Comparison of ENCODE assay signal across 9 cellular contexts in the genomic region with DNA sequence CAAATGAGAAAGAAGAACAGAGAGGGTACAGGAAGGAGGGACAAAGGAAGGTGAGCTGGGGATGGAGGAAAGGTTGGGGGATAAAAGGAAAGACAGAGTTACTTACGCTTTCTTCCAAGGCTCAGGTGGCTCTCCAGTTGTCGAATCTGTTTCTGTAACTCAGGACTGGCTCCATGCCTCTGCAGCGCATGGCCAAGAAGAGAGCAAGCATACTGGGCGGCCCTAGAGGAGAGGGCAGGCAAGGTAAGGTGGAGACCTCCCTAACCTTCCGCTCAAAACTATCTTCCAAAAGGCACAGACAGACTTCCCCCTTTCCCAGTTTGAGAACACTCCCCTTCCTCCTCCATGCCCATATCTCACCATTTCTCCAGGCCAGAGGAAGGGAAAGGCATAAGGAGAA. TPM values are rescaled to one million over a fixed set of nuclear protein-coding genes. Genes with fewer than 3 reads are reported as not detected.
A peak's percentile ranks its signal among the peaks of the same experiment; 100 is the strongest.
DNase-seq lines count a peak whose midpoint lies in the region; ATAC-seq, FAIRE-seq and TF ChIP-seq lines count a peak whose summit lies in the region.
"Had no signal": no experiment of that assay in that cellular context is flagged by ENCODE, and none has a peak within 500 bp of the region (broad histone marks: within the 10 kb centered on the region; RNA-seq: fewer than 3 reads in every experiment).

No MANE protein-coding gene starts in this region.

- no peaks in the 10 kb centered on the region for H4K20me1 ChIP-seq in HepG2 (ENCODE audit: insufficient read depth, low read length)

- no peak for TF ChIP-seq RAD21 in HepG2 (CRISPR knock-in tag; IDR thresholded peaks at IDR 0.05)

- no peak for TF ChIP-seq CTCF in HepG2 (CRISPR knock-in tag; IDR thresholded peaks at IDR 0.05)
- no peak for TF ChIP-seq CTCF in thoracic aorta (IDR thresholded peaks at IDR 0.05)

- intact Hi-C loops in HepG2 (cut with micrococcal nuclease; ENCODE audit: unreplicated experiment): loop anchor here (5.0 kb wide), 1 partner anchor 90 kb away; no protein-coding TSS in a partner anchor

- no peak for TF ChIP-seq EP300 in HepG2 (IDR thresholded peaks at IDR 0.05; ENCODE audit: low read depth in 2 of 2, low read length in 2 of 2)
- no peak for TF ChIP-seq EP300 in HepG2 (CRISPR knock-in tag; IDR thresholded peaks at IDR 0.05; ENCODE audit: borderline replicate concordance)

- H3K4me1 Mint-ChIP-seq in activated CD4-positive, alpha-beta T cell treated with anti-CD3 and anti-CD28 coated beads, Interleukin-2, amount 10 ng/mL, durations not matched to agents 7 days and 5 days: peaks cover 36% of the 10 kb centered on the region
- H3K4me1 Mint-ChIP-seq in activated naive CD8-positive, alpha-beta T cell treated with anti-CD3 and anti-CD28 coated beads, Interleukin-2, amount 50 U/mL, for 24 hours: peaks cover 38% of the 10 kb centered on the region

- peak overlapping the region; percentile 90 for H3K4me3 Mint-ChIP-seq in activated CD4-positive, alpha-beta T cell treated with anti-CD3 and anti-CD28 coated beads, Interleukin-2, amount 10 ng/mL, durations not matched to agents 7 days and 5 days
- H3K4me3 Mint-ChIP-seq in activated naive CD8-positive, alpha-beta T cell treated with anti-CD3 and anti-CD28 coated beads, Interleukin-2, amount 50 U/mL, for 24 hours: peak overlapping the region; percentile 96

- CTCF ChIA-PET in activated CD4-positive, alpha-beta T cell treated with anti-CD3 and anti-CD28 coated beads, Interleukin-2, amount 10 ng/mL, durations not matched to agents 7 days and 5 days (lab: Charles Lee): interaction anchor here (2.5 kb wide), 1 partner anchor 72 kb away, joined by 7 read pairs; the partner anchor contains the start of gene NUDT17
- CTCF ChIA-PET in HepG2 (lab: Yijun Ruan, JAX; ENCODE audit: low intra/inter-chr PET ratio, low total read pairs): no interaction called here

- H3K4me2 ChIP-seq in HepG2 (ENCODE audit: low read depth, low read length): peak overlapping the region; percentile 99

- no peak overlapping the region for H2AFZ ChIP-seq in HepG2 (ENCODE audit: low read length)

- H3K27ac Mint-ChIP-seq in activated CD4-positive, alpha-beta T cell treated with anti-CD3 and anti-CD28 coated beads, Interleukin-2, amount 10 ng/mL, durations not matched to agents 7 days and 5 days: peak overlapping the region; percentile 98
- H3K27ac Mint-ChIP-seq in activated naive CD8-positive, alpha-beta T cell treated with anti-CD3 and anti-CD28 coated beads, Interleukin-2, amount 50 U/mL, for 24 hours: peak overlapping the region; percentile 96

- H3K36me3 Mint-ChIP-seq in activated CD4-positive, alpha-beta T cell treated with anti-CD3 and anti-CD28 coated beads, Interleukin-2, amount 10 ng/mL, durations not matched to agents 7 days and 5 days (ENCODE audit: low read depth): peaks cover 21% of the 10 kb centered on the region
- peaks cover 27% of the 10 kb centered on the region for H3K36me3 Mint-ChIP-seq in activated naive CD8-positive, alpha-beta T cell treated with anti-CD3 and anti-CD28 coated beads, Interleukin-2, amount 50 U/mL, for 24 hours (ENCODE audit: low read depth)

- no peaks in the 10 kb centered on the region for H3K9me3 Mint-ChIP-seq in activated CD4-positive, alpha-beta T cell treated with anti-CD3 and anti-CD28 coated beads, Interleukin-2, amount 10 ng/mL, durations not matched to agents 7 days and 5 days
- no peaks in the 10 kb centered on the region for H3K9me3 Mint-ChIP-seq in activated naive CD8-positive, alpha-beta T cell treated with anti-CD3 and anti-CD28 coated beads, Interleukin-2, amount 50 U/mL, for 24 hours

- H3K9ac ChIP-seq in HepG2 (ENCODE audit: insufficient read depth, low read depth, low read length): peak overlapping the region; percentile 87

- H3K4me1 ChIP-seq in HepG2 (ENCODE audit: insufficient read depth, low read length) (peaks cover 18% of the 10 kb centered on the region), thoracic aorta (ENCODE audit: control insufficient read depth in 1 of 2, low read depth in 2 of 2) (peaks cover 18 to 29% of the 10 kb centered on the region in 2 donors)

- no peak for TF ChIP-seq POLR2A in HepG2 (IDR thresholded peaks at IDR 0.05; ENCODE audit: insufficient read depth in 1 of 2, low read depth in 2 of 2, low read length in 2 of 2)

- 67% methylated on average over 5 of the region's 5 CpGs for WGBS in HepG2 (ENCODE audit: low lambda C conversion rate)

- no peak for ATAC-seq in activated naive CD8-positive, alpha-beta T cell treated with anti-CD3 and anti-CD28 coated beads, Interleukin-2, amount 50 U/mL, for 24 hours
- no peak for ATAC-seq in HepG2
- no peak for ATAC-seq in thoracic aorta (ENCODE audit: insufficient number of reproducible peaks, low FRiP score, low read depth)

- FAIRE-seq in HepG2 (lab: Jason Lieb, UNC): no peak

- H3K27ac ChIP-seq in HepG2 (ENCODE audit: extremely low read length, insufficient read depth, low read length) (peak overlapping the region; percentile 78), thoracic aorta (peak overlapping the region; percentile 82 to 83)

- no TSS peak for BruUV-seq in HepG2 (replicated peaks; lab: Mats Ljungman, UMichigan)

- H3K27me3 ChIP-seq in HepG2 (ENCODE audit: control insufficient read depth in 1 of 2, insufficient read depth in 2 of 2, low read length in 2 of 2) (no peaks in the 10 kb centered on the region; a peak in 1 of 5 replicates), thoracic aorta (replicated peaks; ENCODE audit: insufficient read depth) (no peaks in the 10 kb centered on the region)

- H3K36me3 ChIP-seq in HepG2 (replicated peaks in 1 of 2; ENCODE audit: control insufficient read depth in 1 of 2, insufficient read depth in 2 of 2, low read length in 2 of 2) (peaks cover 1 to 9% of the 10 kb centered on the region in 2 experiments; a peak in 3 of 5 replicates), thoracic aorta (peaks cover 11% of the 10 kb centered on the region)

- in situ Hi-C loops in HepG2 (cut with HindIII; ENCODE audit: extremely low pct_ligation_motif_present, low pct_unique_long_range_greater_than_20kb): no loop called here

- peaks cover 8% of the 10 kb centered on the region for H3K79me2 ChIP-seq in HepG2 (ENCODE audit: insufficient read depth, low read length)

- no peak for DNase-seq in activated CD4-positive, alpha-beta T cell treated with anti-CD3 and anti-CD28 coated beads, Interleukin-2, amount 10 ng/mL, durations not matched to agents 7 days and 5 days
- no peak for DNase-seq in activated CD4-positive, alpha-beta T cell treated with anti-CD3 and anti-CD28 coated beads, Interleukin-2, amount 50 U/mL, for 4 hours
- DNase-seq in activated naive CD8-positive, alpha-beta T cell treated with anti-CD3 and anti-CD28 coated beads, Interleukin-2, amount 50 U/mL, for 24 hours: no peak
- DNase-seq in HepG2 (ENCODE audit: low spot score): no peak
- DNase-seq in thoracic aorta (ENCODE audit: low spot score): no peak
- DNase-seq in middle frontal gyrus (ENCODE audit: extremely low spot score, low spot score): no peak
- no peak for DNase-seq in dermis blood vessel endothelial cell
- no peak for DNase-seq in kidney glomerular epithelial cell (lab: John Stamatoyannopoulos, UW)
- DNase-seq: cerebellar nuclear complex had no signal

- POLR2A ChIA-PET in activated CD4-positive, alpha-beta T cell treated with anti-CD3 and anti-CD28 coated beads, Interleukin-2, amount 10 ng/mL, durations not matched to agents 7 days and 5 days (lab: Charles Lee): no interaction called here
- POLR2A ChIA-PET in HepG2 (lab: Yijun Ruan, JAX): interaction anchor here (0.8 to 3.4 kb wide), 3 partner anchors 10 to 58 kb away, joined by 3 to 36 read pairs (median 25); partner anchors contain the start of genes PIAS3 and RBM8A

- H3K4me3 ChIP-seq in HepG2 (replicated peaks in 1 of 3; ENCODE audit: insufficient read depth in 1 of 3, low read depth in 2 of 3, low read length in 3 of 3): peak overlapping the region; percentile 79 to 99 (median 92)
- H3K4me3 ChIP-seq in thoracic aorta: peak overlapping the region; percentile 86

- H3K27me3 Mint-ChIP-seq in activated CD4-positive, alpha-beta T cell treated with anti-CD3 and anti-CD28 coated beads, Interleukin-2, amount 10 ng/mL, durations not matched to agents 7 days and 5 days: no peaks in the 10 kb centered on the region
- H3K27me3 Mint-ChIP-seq in activated naive CD8-positive, alpha-beta T cell treated with anti-CD3 and anti-CD28 coated beads, Interleukin-2, amount 50 U/mL, for 24 hours: no peaks in the 10 kb centered on the region

- H3K9me3 ChIP-seq in HepG2 (ENCODE audit: low read length) (no peaks in the 10 kb centered on the region), thoracic aorta (no peaks in the 10 kb centered on the region)

RNA-seq across cellular contexts. Expression of gene PEX11B, which starts 0.9 kb away (rescaled TPM):
- total RNA-seq in activated CD4-positive, alpha-beta T cell treated with anti-CD3 and anti-CD28 coated beads, Interleukin-2, amount 10 ng/mL, durations not matched to agents 7 days and 5 days: 10 to 100 TPM; 36.9 to 44.6 TPM
- total RNA-seq in HepG2 (2016; rRNA removed; fragmentation: Illumina TruSeq; extraction: Trizol) (21.6 and 26.2 TPM in 2 replicates), thoracic aorta (10 to 100 TPM; 21.7 to 25.3 TPM), dermis blood vessel endothelial cell (34.0 and 41.4 TPM in 2 replicates)
- 6.1 and 8.7 TPM in 2 replicates for total RNA-seq in HepG2 (2016; cell fraction: cytosol; rRNA removed; fragmentation: Illumina TruSeq; extraction: Trizol; ENCODE audit: low read depth)
- 21.5 and 30.1 TPM in 2 replicates for total RNA-seq in HepG2 (2016; cell fraction: insoluble cytoplasmic fraction; rRNA removed; fragmentation: Illumina TruSeq; extraction: Trizol)
- 12.7 and 13.4 TPM in 2 replicates for total RNA-seq in HepG2 (2016; cell fraction: membrane; rRNA removed; fragmentation: Illumina TruSeq; extraction: Trizol)
- total RNA-seq in HepG2 (2016; cell fraction: nucleus; rRNA removed; fragmentation: Illumina TruSeq; extraction: Trizol): 9.3 and 11.7 TPM in 2 replicates
- 38.8 and 48.4 TPM in 2 replicates for polyA plus RNA-seq in HepG2 (2011; rRNA removed)
- 24.9 and 30.2 TPM in 2 replicates for polyA plus RNA-seq in HepG2 (2011; cell fraction: cytosol; rRNA removed)
- 11.0 and 14.0 TPM in 2 replicates for polyA plus RNA-seq in HepG2 (2011; cell fraction: nucleus; rRNA removed)
- 14.3 and 21.4 TPM in 2 replicates for polyA plus RNA-seq in HepG2 (2012)
- 4.2 and 4.4 TPM in 2 replicates for polyA plus RNA-seq in HepG2 (2016; cell fraction: cytosol; fragmentation: Illumina TruSeq; extraction: Trizol; ENCODE audit: low read depth)
- polyA plus RNA-seq in HepG2 (2016; cell fraction: insoluble cytoplasmic fraction; fragmentation: Illumina TruSeq; extraction: Trizol; ENCODE audit: low read depth): 34.6 and 35.2 TPM in 2 replicates
- 8.1 and 9.5 TPM in 2 replicates for polyA plus RNA-seq in HepG2 (2016; cell fraction: membrane; fragmentation: Illumina TruSeq; extraction: Trizol; ENCODE audit: low read depth)
- polyA plus RNA-seq in HepG2 (2016; cell fraction: nucleus; fragmentation: Illumina TruSeq; extraction: Trizol; ENCODE audit: insufficient read depth, low read depth): 17.7 and 21.1 TPM in 2 replicates
- 29.8 and 36.3 TPM in 2 replicates for polyA minus RNA-seq in HepG2 (2011; rRNA and poly(A)+ RNA removed; ENCODE audit: low replicate concordance)
- 9.1 and 13.4 TPM in 2 replicates for polyA minus RNA-seq in HepG2 (2011; cell fraction: cytosol; rRNA and poly(A)+ RNA removed)
- polyA minus RNA-seq in HepG2 (2011; cell fraction: nucleus; rRNA and poly(A)+ RNA removed): 6.4 and 7.0 TPM in 2 replicates

RNA-seq across cellular contexts. Expression of gene ITGA10, which starts 7.7 kb away (rescaled TPM):
- total RNA-seq in activated CD4-positive, alpha-beta T cell treated with anti-CD3 and anti-CD28 coated beads, Interleukin-2, amount 10 ng/mL, durations not matched to agents 7 days and 5 days: 1 to 10 TPM; 1.5 to 1.9 TPM
- total RNA-seq in HepG2 (2016; rRNA removed; fragmentation: Illumina TruSeq; extraction: Trizol): 0.53 and 0.89 TPM in 2 replicates
- total RNA-seq in HepG2 (2016; cell fraction: cytosol; rRNA removed; fragmentation: Illumina TruSeq; extraction: Trizol; ENCODE audit: low read depth): 0.09 and 0.20 TPM in 2 replicates
- total RNA-seq in HepG2 (2016; cell fraction: insoluble cytoplasmic fraction; rRNA removed; fragmentation: Illumina TruSeq; extraction: Trizol): 0.54 and 0.95 TPM in 2 replicates
- total RNA-seq in HepG2 (2016; cell fraction: membrane; rRNA removed; fragmentation: Illumina TruSeq; extraction: Trizol): 0.31 and 0.46 TPM in 2 replicates
- total RNA-seq in HepG2 (2016; cell fraction: nucleus; rRNA removed; fragmentation: Illumina TruSeq; extraction: Trizol): 1.3 and 1.4 TPM in 2 replicates
- 1.6 and 1.8 TPM in 2 replicates for polyA plus RNA-seq in HepG2 (2011; rRNA removed)
- 0.79 and 0.83 TPM in 2 replicates for polyA plus RNA-seq in HepG2 (2011; cell fraction: cytosol; rRNA removed)
- 5.0 and 7.8 TPM in 2 replicates for polyA plus RNA-seq in HepG2 (2011; cell fraction: nucleus; rRNA removed)
- 0.55 and 0.64 TPM in 2 replicates for polyA plus RNA-seq in HepG2 (2012)
- polyA plus RNA-seq in HepG2 (2016; cell fraction: cytosol; fragmentation: Illumina TruSeq; extraction: Trizol; ENCODE audit: low read depth): 0.08 and 0.12 TPM in 2 replicates
- polyA plus RNA-seq in HepG2 (2016; cell fraction: insoluble cytoplasmic fraction; fragmentation: Illumina TruSeq; extraction: Trizol; ENCODE audit: low read depth): 0.30 and 0.47 TPM in 2 replicates
- 0.21 and 0.23 TPM in 2 replicates for polyA plus RNA-seq in HepG2 (2016; cell fraction: membrane; fragmentation: Illumina TruSeq; extraction: Trizol; ENCODE audit: low read depth)
- 3.6 and 4.6 TPM in 2 replicates for polyA plus RNA-seq in HepG2 (2016; cell fraction: nucleus; fragmentation: Illumina TruSeq; extraction: Trizol; ENCODE audit: insufficient read depth, low read depth)
- 0.35 and 1.5 TPM in 2 replicates for polyA minus RNA-seq in HepG2 (2011; rRNA and poly(A)+ RNA removed; ENCODE audit: low replicate concordance)
- 0.69 and 0.70 TPM in 2 replicates for polyA minus RNA-seq in HepG2 (2011; cell fraction: cytosol; rRNA and poly(A)+ RNA removed)
- 1.8 and 2.6 TPM in 2 replicates for polyA minus RNA-seq in HepG2 (2011; cell fraction: nucleus; rRNA and poly(A)+ RNA removed)
- 100 to 1,000 TPM; 156 to 267 TPM for total RNA-seq in thoracic aorta
- 3.9 and 4.6 TPM in 2 replicates for total RNA-seq in dermis blood vessel endothelial cell

RNA-seq across cellular contexts. Expression of gene RBM8A, which starts 9.7 kb away (rescaled TPM):
- 100 to 1,000 TPM; 175 to 188 TPM for total RNA-seq in activated CD4-positive, alpha-beta T cell treated with anti-CD3 and anti-CD28 coated beads, Interleukin-2, amount 10 ng/mL, durations not matched to agents 7 days and 5 days
- 162 and 224 TPM in 2 replicates for total RNA-seq in HepG2 (2016; rRNA removed; fragmentation: Illumina TruSeq; extraction: Trizol)
- total RNA-seq in HepG2 (2016; cell fraction: cytosol; rRNA removed; fragmentation: Illumina TruSeq; extraction: Trizol; ENCODE audit: low read depth): 15.8 and 21.1 TPM in 2 replicates
- 164 and 238 TPM in 2 replicates for total RNA-seq in HepG2 (2016; cell fraction: insoluble cytoplasmic fraction; rRNA removed; fragmentation: Illumina TruSeq; extraction: Trizol)
- total RNA-seq in HepG2 (2016; cell fraction: membrane; rRNA removed; fragmentation: Illumina TruSeq; extraction: Trizol): 32.6 and 36.1 TPM in 2 replicates
- total RNA-seq in HepG2 (2016; cell fraction: nucleus; rRNA removed; fragmentation: Illumina TruSeq; extraction: Trizol): 58.0 and 59.0 TPM in 2 replicates
- polyA plus RNA-seq in HepG2 (2011; rRNA removed): 75.2 and 106 TPM in 2 replicates
- polyA plus RNA-seq in HepG2 (2011; cell fraction: cytosol; rRNA removed): 81.5 and 102 TPM in 2 replicates
- polyA plus RNA-seq in HepG2 (2011; cell fraction: nucleus; rRNA removed): 25.3 and 38.5 TPM in 2 replicates
- polyA plus RNA-seq in HepG2 (2012): 87.0 and 96.0 TPM in 2 replicates
- 14.2 and 15.2 TPM in 2 replicates for polyA plus RNA-seq in HepG2 (2016; cell fraction: cytosol; fragmentation: Illumina TruSeq; extraction: Trizol; ENCODE audit: low read depth)
- 218 and 247 TPM in 2 replicates for polyA plus RNA-seq in HepG2 (2016; cell fraction: insoluble cytoplasmic fraction; fragmentation: Illumina TruSeq; extraction: Trizol; ENCODE audit: low read depth)
- polyA plus RNA-seq in HepG2 (2016; cell fraction: membrane; fragmentation: Illumina TruSeq; extraction: Trizol; ENCODE audit: low read depth): 28.1 and 28.8 TPM in 2 replicates
- 89.2 and 112 TPM in 2 replicates for polyA plus RNA-seq in HepG2 (2016; cell fraction: nucleus; fragmentation: Illumina TruSeq; extraction: Trizol; ENCODE audit: insufficient read depth, low read depth)
- polyA minus RNA-seq in HepG2 (2011; rRNA and poly(A)+ RNA removed; ENCODE audit: low replicate concordance): 14.9 and 35.6 TPM in 2 replicates
- polyA minus RNA-seq in HepG2 (2011; cell fraction: cytosol; rRNA and poly(A)+ RNA removed): 26.3 and 33.8 TPM in 2 replicates
- polyA minus RNA-seq in HepG2 (2011; cell fraction: nucleus; rRNA and poly(A)+ RNA removed): 20.2 and 28.7 TPM in 2 replicates
- total RNA-seq in thoracic aorta: 100 to 1,000 TPM in 1 of 2 donors, 10 to 100 TPM in 1; 37.8 to 151 TPM
- 187 and 192 TPM in 2 replicates for total RNA-seq in dermis blood vessel endothelial cell

RNA-seq across cellular contexts. Expression of gene ANKRD35, which starts 31.9 kb away (rescaled TPM):
- under 1 TPM; 0.40 to 0.42 TPM for total RNA-seq in activated CD4-positive, alpha-beta T cell treated with anti-CD3 and anti-CD28 coated beads, Interleukin-2, amount 10 ng/mL, durations not matched to agents 7 days and 5 days
- total RNA-seq in HepG2 (2016; rRNA removed; fragmentation: Illumina TruSeq; extraction: Trizol): 0.02 TPM in 1 of 2 replicates, not detected in the other
- not detected in 2 replicates for total RNA-seq in HepG2 (2016; cell fraction: cytosol; rRNA removed; fragmentation: Illumina TruSeq; extraction: Trizol; ENCODE audit: low read depth)
- total RNA-seq in HepG2 (2016; cell fraction: insoluble cytoplasmic fraction; rRNA removed; fragmentation: Illumina TruSeq; extraction: Trizol): not detected in 2 replicates
- total RNA-seq in HepG2 (2016; cell fraction: membrane; rRNA removed; fragmentation: Illumina TruSeq; extraction: Trizol): not detected in 2 replicates
- not detected in 2 replicates for total RNA-seq in HepG2 (2016; cell fraction: nucleus; rRNA removed; fragmentation: Illumina TruSeq; extraction: Trizol)
- polyA plus RNA-seq in HepG2 (2011; rRNA removed): not detected in 2 replicates
- polyA plus RNA-seq in HepG2 (2011; cell fraction: cytosol; rRNA removed): 0.01 TPM in 2 replicates
- polyA plus RNA-seq in HepG2 (2011; cell fraction: nucleus; rRNA removed): not detected in 2 replicates
- not detected in 2 replicates for polyA plus RNA-seq in HepG2 (2012)
- not detected in 2 replicates for polyA plus RNA-seq in HepG2 (2016; cell fraction: cytosol; fragmentation: Illumina TruSeq; extraction: Trizol; ENCODE audit: low read depth)
- polyA plus RNA-seq in HepG2 (2016; cell fraction: insoluble cytoplasmic fraction; fragmentation: Illumina TruSeq; extraction: Trizol; ENCODE audit: low read depth): not detected in 2 replicates
- polyA plus RNA-seq in HepG2 (2016; cell fraction: membrane; fragmentation: Illumina TruSeq; extraction: Trizol; ENCODE audit: low read depth): not detected in 2 replicates
- polyA plus RNA-seq in HepG2 (2016; cell fraction: nucleus; fragmentation: Illumina TruSeq; extraction: Trizol; ENCODE audit: insufficient read depth, low read depth): not detected in 2 replicates
- 0.10 TPM in 1 of 2 replicates, not detected in the other for polyA minus RNA-seq in HepG2 (2011; rRNA and poly(A)+ RNA removed; ENCODE audit: low replicate concordance)
- not detected in 2 replicates for polyA minus RNA-seq in HepG2 (2011; cell fraction: cytosol; rRNA and poly(A)+ RNA removed)
- polyA minus RNA-seq in HepG2 (2011; cell fraction: nucleus; rRNA and poly(A)+ RNA removed): 0.13 TPM in 1 of 2 replicates, not detected in the other
- total RNA-seq in thoracic aorta: 10 to 100 TPM in 1 of 2 donors, 1 to 10 TPM in 1; 9.6 to 15.7 TPM
- 0.09 and 0.17 TPM in 2 replicates for total RNA-seq in dermis blood vessel endothelial cell

RNA-seq across cellular contexts. Expression of gene LIX1L, which starts 40.2 kb away (rescaled TPM):
- 10 to 100 TPM; 49.5 to 57.5 TPM for total RNA-seq in activated CD4-positive, alpha-beta T cell treated with anti-CD3 and anti-CD28 coated beads, Interleukin-2, amount 10 ng/mL, durations not matched to agents 7 days and 5 days
- total RNA-seq in HepG2 (2016; rRNA removed; fragmentation: Illumina TruSeq; extraction: Trizol) (8.1 and 10.9 TPM in 2 replicates), thoracic aorta (10 to 100 TPM; 45.4 to 49.5 TPM), dermis blood vessel endothelial cell (21.1 and 29.7 TPM in 2 replicates)
- total RNA-seq in HepG2 (2016; cell fraction: cytosol; rRNA removed; fragmentation: Illumina TruSeq; extraction: Trizol; ENCODE audit: low read depth): 1.6 TPM in 2 replicates
- 8.3 and 9.6 TPM in 2 replicates for total RNA-seq in HepG2 (2016; cell fraction: insoluble cytoplasmic fraction; rRNA removed; fragmentation: Illumina TruSeq; extraction: Trizol)
- 6.8 and 7.1 TPM in 2 replicates for total RNA-seq in HepG2 (2016; cell fraction: membrane; rRNA removed; fragmentation: Illumina TruSeq; extraction: Trizol)
- 5.0 and 5.9 TPM in 2 replicates for total RNA-seq in HepG2 (2016; cell fraction: nucleus; rRNA removed; fragmentation: Illumina TruSeq; extraction: Trizol)
- 19.4 and 24.9 TPM in 2 replicates for polyA plus RNA-seq in HepG2 (2011; rRNA removed)
- polyA plus RNA-seq in HepG2 (2011; cell fraction: cytosol; rRNA removed): 19.3 and 22.0 TPM in 2 replicates
- 5.2 and 7.4 TPM in 2 replicates for polyA plus RNA-seq in HepG2 (2011; cell fraction: nucleus; rRNA removed)
- polyA plus RNA-seq in HepG2 (2012): 4.8 and 5.8 TPM in 2 replicates
- polyA plus RNA-seq in HepG2 (2016; cell fraction: cytosol; fragmentation: Illumina TruSeq; extraction: Trizol; ENCODE audit: low read depth): 1.3 and 1.7 TPM in 2 replicates
- 12.8 and 15.5 TPM in 2 replicates for polyA plus RNA-seq in HepG2 (2016; cell fraction: insoluble cytoplasmic fraction; fragmentation: Illumina TruSeq; extraction: Trizol; ENCODE audit: low read depth)
- polyA plus RNA-seq in HepG2 (2016; cell fraction: membrane; fragmentation: Illumina TruSeq; extraction: Trizol; ENCODE audit: low read depth): 5.7 and 5.8 TPM in 2 replicates
- 9.8 and 10.9 TPM in 2 replicates for polyA plus RNA-seq in HepG2 (2016; cell fraction: nucleus; fragmentation: Illumina TruSeq; extraction: Trizol; ENCODE audit: insufficient read depth, low read depth)
- 15.4 and 31.6 TPM in 2 replicates for polyA minus RNA-seq in HepG2 (2011; rRNA and poly(A)+ RNA removed; ENCODE audit: low replicate concordance)
- 12.6 and 13.9 TPM in 2 replicates for polyA minus RNA-seq in HepG2 (2011; cell fraction: cytosol; rRNA and poly(A)+ RNA removed)
- polyA minus RNA-seq in HepG2 (2011; cell fraction: nucleus; rRNA and poly(A)+ RNA removed): 5.9 and 7.2 TPM in 2 replicates

Comparison
In these comparisons a context has a peak if more than half of its experiments do, and no peak if none do; other contexts are left out.
1. RNA of gene ITGA10, which starts 7.7 kb away (total RNA-seq): 156 to 267 TPM in thoracic aorta; 3.9 to 4.6 TPM in dermis blood vessel endothelial cell, 1.5 to 1.9 TPM in activated CD4-positive, alpha-beta T cell treated with anti-CD3 and anti-CD28 coated beads, Interleukin-2, amount 10 ng/mL, durations not matched to agents 7 days and 5 days and 0.09 to 1.4 TPM in HepG2; every median in the first group is over 10 times any median in the second.